Comparison of ENCODE assay signal across 30 cellular contexts in the genomic region with DNA sequence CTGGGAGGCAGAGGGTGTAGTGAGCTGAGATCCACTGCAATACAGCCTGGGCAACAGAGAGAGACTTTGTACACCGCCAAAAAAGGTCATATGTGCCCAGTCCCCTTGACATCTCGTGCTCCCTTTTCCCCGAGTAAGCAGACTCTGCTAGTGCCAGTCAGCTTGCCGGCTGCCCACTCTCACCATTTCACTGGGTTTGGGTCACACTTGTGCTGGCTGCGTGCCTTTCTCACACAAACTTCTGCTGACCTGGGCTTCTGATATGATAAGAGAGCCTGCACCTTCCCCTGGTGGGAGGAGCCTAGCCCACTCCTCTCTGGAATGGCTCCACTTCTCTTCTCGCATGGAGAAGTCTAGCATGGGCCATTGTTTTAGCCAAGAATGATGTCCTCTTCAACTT.
"Had no signal": no experiment of that assay in that cellular context is flagged by ENCODE, and none has a peak within 500 bp of the region (broad histone marks: within the 10 kb centered on the region; RNA-seq: fewer than 3 reads in every experiment).

No MANE protein-coding gene starts in this region.

- H3K27me3 ChIP-seq: brain microvascular endothelial cell, cardiac muscle cell, MG63, Peyer's patch had no signal

- H3K27me3 Mint-ChIP-seq: activated CD4-positive, alpha-beta memory T cell treated with anti-CD3 and anti-CD28 coated beads, Interleukin-2, amount 10 ng/mL, durations not matched to agents 7 days and 5 days; activated naive CD8-positive, alpha-beta T cell treated with anti-CD3 and anti-CD28 coated beads, Interleukin-2, amount 50 U/mL, for 24 hours; activated T-cell treated with anti-CD3 and anti-CD28 coated beads, Interleukin-2, amount 50 U/mL, for 24 hours had no signal

- H3K36me3 ChIP-seq: brain microvascular endothelial cell, cardiac muscle cell, MG63, Peyer's patch, SJSA1 had no signal

- DNase-seq: activated B cell treated with CpG ODN at 0.5 μM for 24 hours; activated CD4-positive, alpha-beta memory T cell treated with anti-CD3 and anti-CD28 coated beads, Interleukin-2, amount 10 ng/mL, durations not matched to agents 7 days and 5 days; activated CD4-positive, alpha-beta T cell treated with anti-CD3 and anti-CD28 coated beads for 1 hour; activated CD4-positive, alpha-beta T cell treated with anti-CD3 and anti-CD28 coated beads, Interleukin-2, amount 50 U/mL, for 1 hour; activated effector memory CD4-positive, alpha-beta T cell treated with Interleukin-2 at 50 U/mL for 16 hours; activated naive CD4-positive, alpha-beta T cell treated with Interleukin-2 at 50 U/mL for 16 hours; activated naive CD8-positive, alpha-beta T cell treated with anti-CD3 and anti-CD28 coated beads, Interleukin-2, amount 50 U/mL, for 24 hours; activated T-cell treated with anti-CD3 and anti-CD28 coated beads, Interleukin-2, amount 50 U/mL, for 24 hours; amniotic stem cell; brain microvascular endothelial cell; cerebellar nuclear complex; MG63; MV-4-11; NCI-H1092 treated with DMSO at 0.1 percent for 48 hours; NCI-H1417 treated with DMSO at 0.1 percent for 48 hours; NCI-H1694; NCI-H2029; NCI-H2107; NCI-H345; NCI-H510A; NCI-H526 treated with DMSO at 0.1 percent for 48 hours; SHP77; T-helper 9 cell had no signal

- ATAC-seq: activated naive CD4-positive, alpha-beta T cell treated with anti-CD3 and anti-CD28 coated beads, Interleukin-2, amount 50 U/mL, for 72 hours; activated naive CD8-positive, alpha-beta T cell treated with anti-CD3 and anti-CD28 coated beads, Interleukin-2, amount 50 U/mL, for 24 hours; SK-N-SH treated with all-trans-retinoic acid at 6 μM for 48 hours had no signal

- H3K4me1 Mint-ChIP-seq: activated B cell treated with CpG ODN at 0.5 μM for 24 hours had no signal

- H3K9me3 Mint-ChIP-seq: activated CD4-positive, alpha-beta memory T cell treated with anti-CD3 and anti-CD28 coated beads, Interleukin-2, amount 10 ng/mL, durations not matched to agents 7 days and 5 days; activated naive CD4-positive, alpha-beta T cell treated with anti-CD3 and anti-CD28 coated beads, Interleukin-2, amount 50 U/mL, for 72 hours; activated T-helper 1 cell treated with anti-CD3 and anti-CD28 coated beads, Interleukin-12 subunit alpha, Interleukin-12 subunit beta, Interleukin-2, Interleukin-4 antibody, amounts not matched to agents 30 ng/mL and 10 ng/mL and 1 ng/mL, durations not matched to agents 14 hours and 24 hours and 36 hours; T-helper 1 cell treated with Interleukin-12 subunit alpha and Interleukin-12 subunit beta and Interleukin-4 antibody, amounts not matched to agents 30 μg/mL and 1 μg/mL, for 36 hours had no signal

- H3K27ac Mint-ChIP-seq: activated B cell treated with CpG ODN at 0.5 μM for 24 hours; activated CD4-positive, alpha-beta memory T cell treated with anti-CD3 and anti-CD28 coated beads, Interleukin-2, amount 10 ng/mL, durations not matched to agents 7 days and 5 days; activated naive CD4-positive, alpha-beta T cell treated with anti-CD3 and anti-CD28 coated beads, Interleukin-2, amount 50 U/mL, for 72 hours; activated naive CD8-positive, alpha-beta T cell treated with anti-CD3 and anti-CD28 coated beads, Interleukin-2, amount 50 U/mL, for 24 hours; activated T-cell treated with anti-CD3 and anti-CD28 coated beads, Interleukin-2, amount 50 U/mL, for 24 hours; activated T-helper 1 cell treated with anti-CD3 and anti-CD28 coated beads, Interleukin-12 subunit alpha, Interleukin-12 subunit beta, Interleukin-2, Interleukin-4 antibody, amounts not matched to agents 30 ng/mL and 10 ng/mL and 1 ng/mL, durations not matched to agents 14 hours and 24 hours and 36 hours; T-helper 1 cell treated with Interleukin-12 subunit alpha and Interleukin-12 subunit beta and Interleukin-4 antibody, amounts not matched to agents 30 μg/mL and 1 μg/mL, for 36 hours had no signal

- H3K4me1 ChIP-seq: Peyer's patch, SJSA1 had no signal

- H3K4me3 Mint-ChIP-seq: activated B cell treated with CpG ODN at 0.5 μM for 24 hours; activated CD4-positive, alpha-beta memory T cell treated with anti-CD3 and anti-CD28 coated beads, Interleukin-2, amount 10 ng/mL, durations not matched to agents 7 days and 5 days; activated naive CD8-positive, alpha-beta T cell treated with anti-CD3 and anti-CD28 coated beads, Interleukin-2, amount 50 U/mL, for 24 hours; activated T-cell treated with anti-CD3 and anti-CD28 coated beads, Interleukin-2, amount 50 U/mL, for 24 hours; activated T-helper 1 cell treated with anti-CD3 and anti-CD28 coated beads, Interleukin-12 subunit alpha, Interleukin-12 subunit beta, Interleukin-2, Interleukin-4 antibody, amounts not matched to agents 30 ng/mL and 10 ng/mL and 1 ng/mL, durations not matched to agents 14 hours and 24 hours and 36 hours; T-helper 1 cell treated with Interleukin-12 subunit alpha and Interleukin-12 subunit beta and Interleukin-4 antibody, amounts not matched to agents 30 μg/mL and 1 μg/mL, for 36 hours had no signal

- H3K9me3 ChIP-seq: MG63, Peyer's patch, SJSA1 had no signal

- H3K4me3 ChIP-seq: cardiac muscle cell, MG63, Peyer's patch, SJSA1 had no signal

- H3K27ac ChIP-seq: brain microvascular endothelial cell, cardiac muscle cell, Peyer's patch, SJSA1 had no signal
